ENCODE assay signal across 8 cellular contexts in genomic region chr17:63826468-63827001, GRCh38. TPM values are rescaled to one million over a fixed set of nuclear protein-coding genes. Genes with fewer than 3 reads are reported as not detected.
DNase-seq lines count a peak whose midpoint lies in the region; ATAC-seq and TF ChIP-seq lines count a peak whose summit lies in the region.

No MANE protein-coding gene starts in this region.

- intact Hi-C loops in activated CD4-positive, alpha-beta memory T cell treated with anti-CD3 and anti-CD28 coated beads for 36 hours (cut with micrococcal nuclease) = loop anchor here (1.0 to 5.0 kb wide), 6 partner anchors 9 to 204 kb away; partner anchors contain the start of genes CCDC47, MAP3K3 and STRADA
- intact Hi-C loops in prostate gland (cut with DNase I) = loop anchor here (5.0 kb wide), 1 partner anchor 54 kb away; the partner anchor contains the start of genes CCDC47 and DDX42

- H3K9me3 Mint-ChIP-seq in CD8-positive, alpha-beta memory T cell = no peaks in the 10 kb centered on the region
- H3K9me3 Mint-ChIP-seq in activated CD4-positive, alpha-beta memory T cell treated with anti-CD3 and anti-CD28 coated beads for 36 hours = no peaks in the 10 kb centered on the region
- peaks cover 17% of the 10 kb centered on the region for H3K9me3 Mint-ChIP-seq in glutamatergic neuron (ENCODE audit: unreplicated experiment)

- H3K27ac ChIP-seq in CD8-positive, alpha-beta memory T cell (ENCODE audit: low read depth, low read length) = peak overlapping the region; percentile 78
- peak overlapping the region; percentile 89 to 90 for H3K27ac ChIP-seq in prostate gland

- H3K4me3 ChIP-seq in CD8-positive, alpha-beta memory T cell (ENCODE audit: low read length) = peak overlapping the region; percentile 94
- peak overlapping the region; percentile 60 to 73 for H3K4me3 ChIP-seq in prostate gland

- no peak for TF ChIP-seq POLR2A in prostate gland (IDR thresholded peaks at IDR 0.05)

- POLR2A ChIA-PET in CD8-positive, alpha-beta memory T cell (lab: Charles Lee) = interaction anchor here (0.7 to 7.8 kb wide), 4 partner anchors 10 to 126 kb away, joined by 3 to 73 read pairs (median 14); partner anchors contain the start of genes CCDC47, DDX42, LIMD2 and SMARCD2
- POLR2A ChIA-PET in activated CD4-positive, alpha-beta memory T cell treated with anti-CD3 and anti-CD28 coated beads for 36 hours (lab: Charles Lee) = interaction anchor here (1.1 to 2.5 kb wide), 3 partner anchors 52 to 84 kb away, joined by 3 to 20 read pairs (median 5); partner anchors contain the start of genes CCDC47 and DDX42

- peak; percentile 7 for ATAC-seq in HG02870 (IDR thresholded peaks at IDR 0.05; ENCODE audit: unreplicated experiment)
- ATAC-seq in HG02759 (IDR thresholded peaks at IDR 0.05; ENCODE audit: unreplicated experiment) = no peak
- no peak for ATAC-seq in GM21529 (IDR thresholded peaks at IDR 0.05; ENCODE audit: unreplicated experiment)

- H3K4me3 Mint-ChIP-seq in CD8-positive, alpha-beta memory T cell = peak overlapping the region; percentile 95 to 100 (median 97)
- peak overlapping the region; percentile 94 for H3K4me3 Mint-ChIP-seq in activated CD4-positive, alpha-beta memory T cell treated with anti-CD3 and anti-CD28 coated beads for 36 hours
- H3K4me3 Mint-ChIP-seq in glutamatergic neuron (ENCODE audit: unreplicated experiment) = peak overlapping the region; percentile 90

- peaks cover 24 to 87% (median 29%) of the 10 kb centered on the region in 3 donors for H3K36me3 Mint-ChIP-seq in CD8-positive, alpha-beta memory T cell
- peaks cover 74% of the 10 kb centered on the region for H3K36me3 Mint-ChIP-seq in activated CD4-positive, alpha-beta memory T cell treated with anti-CD3 and anti-CD28 coated beads for 36 hours
- no peaks in the 10 kb centered on the region for H3K36me3 Mint-ChIP-seq in glutamatergic neuron (ENCODE audit: unreplicated experiment)

- H3K27ac Mint-ChIP-seq in CD8-positive, alpha-beta memory T cell = peak overlapping the region; percentile 97 to 100 (median 99)
- peak overlapping the region; percentile 98 for H3K27ac Mint-ChIP-seq in activated CD4-positive, alpha-beta memory T cell treated with anti-CD3 and anti-CD28 coated beads for 36 hours
- peak overlapping the region; percentile 99 for H3K27ac Mint-ChIP-seq in glutamatergic neuron (ENCODE audit: unreplicated experiment)

- DNase-seq in CD8-positive, alpha-beta memory T cell = no peak
- DNase-seq in activated CD4-positive, alpha-beta memory T cell treated with anti-CD3 and anti-CD28 coated beads for 36 hours = no peak
- DNase-seq in glutamatergic neuron (no peak), prostate gland (ENCODE audit: low spot score) (peak; percentile 23), NCI-H1930 (lab: John Stamatoyannopoulos, UW) (no peak)

- H3K27me3 Mint-ChIP-seq in CD8-positive, alpha-beta memory T cell = peaks cover 0 to 2% of the 10 kb centered on the region in 2 donors
- H3K27me3 Mint-ChIP-seq in activated CD4-positive, alpha-beta memory T cell treated with anti-CD3 and anti-CD28 coated beads for 36 hours = no peaks in the 10 kb centered on the region
- H3K27me3 Mint-ChIP-seq in glutamatergic neuron (ENCODE audit: unreplicated experiment) = peaks cover 12% of the 10 kb centered on the region

- H3K36me3 ChIP-seq in CD8-positive, alpha-beta memory T cell (ENCODE audit: insufficient read depth, low read length) = peaks cover 65% of the 10 kb centered on the region
- peaks cover 25 to 52% of the 10 kb centered on the region in 2 donors for H3K36me3 ChIP-seq in prostate gland

- CTCF ChIA-PET in CD8-positive, alpha-beta memory T cell (lab: Charles Lee) = interaction anchor here (1.3 to 6.1 kb wide), 3 partner anchors 14 to 33 kb away, joined by 3 to 48 read pairs (median 37); partner anchors contain the start of gene SMARCD2
- CTCF ChIA-PET in activated CD4-positive, alpha-beta memory T cell treated with anti-CD3 and anti-CD28 coated beads for 36 hours (lab: Charles Lee) = no interaction called here

- peaks cover 62 to 88% (median 70%) of the 10 kb centered on the region in 3 donors for H3K4me1 Mint-ChIP-seq in CD8-positive, alpha-beta memory T cell
- peaks cover 76% of the 10 kb centered on the region for H3K4me1 Mint-ChIP-seq in activated CD4-positive, alpha-beta memory T cell treated with anti-CD3 and anti-CD28 coated beads for 36 hours (ENCODE audit: low read depth)
- H3K4me1 Mint-ChIP-seq in glutamatergic neuron (ENCODE audit: low read depth, unreplicated experiment) = peaks cover 11% of the 10 kb centered on the region

- H3K27me3 ChIP-seq in CD8-positive, alpha-beta memory T cell (ENCODE audit: insufficient read depth, low read length, poor library complexity, severe bottlenecking) = no peaks in the 10 kb centered on the region
- H3K27me3 ChIP-seq in prostate gland (replicated peaks; ENCODE audit: insufficient read depth) = no peaks in the 10 kb centered on the region

- peaks cover 49% of the 10 kb centered on the region for H3K4me1 ChIP-seq in CD8-positive, alpha-beta memory T cell (ENCODE audit: insufficient read depth, low read length)
- H3K4me1 ChIP-seq in prostate gland (replicated peaks) = peaks cover 5% of the 10 kb centered on the region

- under 1% methylated on average over 31 of the region's 31 CpGs for WGBS in prostate gland

- TF ChIP-seq CTCF in glutamatergic neuron (IDR thresholded peaks at IDR 0.05; ENCODE audit: partially characterized antibody, unreplicated experiment) = no peak
- no peak for TF ChIP-seq CTCF in prostate gland (IDR thresholded peaks at IDR 0.05)

- no peaks in the 10 kb centered on the region for H3K9me3 ChIP-seq in CD8-positive, alpha-beta memory T cell (ENCODE audit: low read length)
- H3K9me3 ChIP-seq in prostate gland = no peaks in the 10 kb centered on the region

RNA-seq across cellular contexts. Expression of gene PSMC5, which starts 0.7 kb away (rescaled TPM):
- total RNA-seq in CD8-positive, alpha-beta memory T cell = 100 to 1,000 TPM; 208 to 212 TPM
- 201 TPM for polyA plus RNA-seq in CD8-positive, alpha-beta memory T cell
- 100 to 1,000 TPM; 165 to 171 TPM for total RNA-seq in activated CD4-positive, alpha-beta memory T cell treated with anti-CD3 and anti-CD28 coated beads for 36 hours
- total RNA-seq in glutamatergic neuron (ENCODE audit: unreplicated experiment) = 133 TPM
- total RNA-seq in prostate gland = 100 to 1,000 TPM in 1 of 2 donors, 10 to 100 TPM in 1; 94.0 to 109 TPM

RNA-seq across cellular contexts. Expression of gene FTSJ3, which starts 0.9 kb away (rescaled TPM):
- total RNA-seq in CD8-positive, alpha-beta memory T cell = 100 to 1,000 TPM in 1 of 2 experiments, 10 to 100 TPM in 1; 98.1 to 102 TPM
- polyA plus RNA-seq in CD8-positive, alpha-beta memory T cell = 34.8 TPM
- total RNA-seq in activated CD4-positive, alpha-beta memory T cell treated with anti-CD3 and anti-CD28 coated beads for 36 hours = 10 to 100 TPM; 41.5 to 42.8 TPM
- total RNA-seq in glutamatergic neuron (ENCODE audit: unreplicated experiment) (42.0 TPM), prostate gland (10 to 100 TPM; 29.4 to 46.6 TPM)

RNA-seq across cellular contexts. Expression of gene SMARCD2, which starts 15.9 kb away (rescaled TPM):
- total RNA-seq in CD8-positive, alpha-beta memory T cell = 100 to 1,000 TPM in 1 of 2 experiments, 10 to 100 TPM in 1; 96.8 to 107 TPM
- polyA plus RNA-seq in CD8-positive, alpha-beta memory T cell = 121 TPM
- 100 to 1,000 TPM; 109 to 111 TPM for total RNA-seq in activated CD4-positive, alpha-beta memory T cell treated with anti-CD3 and anti-CD28 coated beads for 36 hours
- total RNA-seq in glutamatergic neuron (ENCODE audit: unreplicated experiment) (84.5 TPM), prostate gland (100 to 1,000 TPM; 182 to 247 TPM)

RNA-seq across cellular contexts. Expression of gene CSH2, which starts 46.9 kb away (rescaled TPM):
- total RNA-seq in CD8-positive, alpha-beta memory T cell = not detected
- not detected for polyA plus RNA-seq in CD8-positive, alpha-beta memory T cell
- total RNA-seq in activated CD4-positive, alpha-beta memory T cell treated with anti-CD3 and anti-CD28 coated beads for 36 hours = not detected
- 0.56 TPM for total RNA-seq in glutamatergic neuron (ENCODE audit: unreplicated experiment)
- not detected for total RNA-seq in prostate gland

RNA-seq across cellular contexts. Expression of gene DDX42, which starts 52.6 kb away (rescaled TPM):
- total RNA-seq in CD8-positive, alpha-beta memory T cell = 100 to 1,000 TPM; 103 to 122 TPM
- 16.9 TPM for polyA plus RNA-seq in CD8-positive, alpha-beta memory T cell
- total RNA-seq in activated CD4-positive, alpha-beta memory T cell treated with anti-CD3 and anti-CD28 coated beads for 36 hours = 100 to 1,000 TPM; 103 to 106 TPM
- total RNA-seq in glutamatergic neuron (ENCODE audit: unreplicated experiment) (181 TPM), prostate gland (100 to 1,000 TPM in 1 of 2 donors, 10 to 100 TPM in 1; 71.0 to 105 TPM)
